18 cellular contexts compared by ENCODE assay signal in genomic region chr15:55245058-55245457, GRCh38. TPM values are rescaled to one million over a fixed set of nuclear protein-coding genes. Genes with fewer than 3 reads are reported as not detected.
DNase-seq lines count a peak whose midpoint lies in the region; ATAC-seq and TF ChIP-seq lines count a peak whose summit lies in the region.
"Had no signal": no experiment of that assay in that cellular context is flagged by ENCODE, and none has a peak within 500 bp of the region (broad histone marks: within the 10 kb centered on the region; RNA-seq: fewer than 3 reads in every experiment).

No MANE protein-coding gene starts in this region.

- DNase-seq in activated CD8-positive, alpha-beta memory T cell treated with anti-CD3 and anti-CD28 coated beads, Interleukin-2, amount 10 ng/mL, durations not matched to agents 7 days and 5 days: no peak
- DNase-seq in activated CD8-positive, alpha-beta memory T cell treated with anti-CD3 and anti-CD28 coated beads, Interleukin-2, amount 50 U/mL, for 4 hours: no peak
- DNase-seq in CD8-positive, alpha-beta memory T cell: no peak
- DNase-seq in natural killer cell (no peak), NCI-H128 (lab: John Stamatoyannopoulos, UW; ENCODE audit: unreplicated experiment) (no peak)
- DNase-seq: DMS79, IMR-90, MV-4-11, NCI-H1436 treated with DMSO at 0.1 percent for 48 hours, NCI-H2081, NCI-H510A treated with DMSO at 0.1 percent for 48 hours had no signal

- peaks cover 35% of the 10 kb centered on the region for H3K4me1 ChIP-seq in CD8-positive, alpha-beta memory T cell (ENCODE audit: insufficient read depth, low read length)

- TF ChIP-seq CTCF in natural killer cell (IDR thresholded peaks at IDR 0.05): no peak

- peak; percentile 56 for ATAC-seq in activated CD8-positive, alpha-beta memory T cell treated with anti-CD3 and anti-CD28 coated beads, Interleukin-2, amount 10 ng/mL, durations not matched to agents 7 days and 5 days
- peak; percentile 50 for ATAC-seq in activated T-helper 17 cell treated with anti-CD3 and anti-CD28 coated beads, Interleukin-2, amount 50 U/mL, for 72 hours (replicated peaks)
- ATAC-seq in natural killer cell (no peak), GM19455 (IDR thresholded peaks at IDR 0.05; ENCODE audit: unreplicated experiment) (no peak), GM21381 (IDR thresholded peaks at IDR 0.05; ENCODE audit: unreplicated experiment) (no peak)
- ATAC-seq: A549, GM12878, GM23338, Panc1 had no signal

- no peaks in the 10 kb centered on the region for H3K9me3 Mint-ChIP-seq in activated CD8-positive, alpha-beta memory T cell treated with anti-CD3 and anti-CD28 coated beads, Interleukin-2, amount 10 ng/mL, durations not matched to agents 7 days and 5 days (ENCODE audit: low read depth)
- H3K9me3 Mint-ChIP-seq in CD8-positive, alpha-beta memory T cell: no peaks in the 10 kb centered on the region
- H3K9me3 Mint-ChIP-seq in activated T-helper 17 cell treated with anti-CD3 and anti-CD28 coated beads, Interleukin-2, amount 50 U/mL, for 72 hours: no peaks in the 10 kb centered on the region
- no peaks in the 10 kb centered on the region for H3K9me3 Mint-ChIP-seq in natural killer cell
- H3K9me3 Mint-ChIP-seq: GM23338 had no signal

- peak overlapping the region; percentile 3 for H3K4me3 Mint-ChIP-seq in activated CD8-positive, alpha-beta memory T cell treated with anti-CD3 and anti-CD28 coated beads, Interleukin-2, amount 10 ng/mL, durations not matched to agents 7 days and 5 days
- H3K4me3 Mint-ChIP-seq in CD8-positive, alpha-beta memory T cell: peak overlapping the region in 1 of 7 donors; percentile 42
- peak overlapping the region; percentile 9 for H3K4me3 Mint-ChIP-seq in activated T-helper 17 cell treated with anti-CD3 and anti-CD28 coated beads, Interleukin-2, amount 50 U/mL, for 72 hours
- H3K4me3 Mint-ChIP-seq in natural killer cell: no peak overlapping the region
- H3K4me3 Mint-ChIP-seq: GM23338 had no signal

- H3K27ac ChIP-seq in CD8-positive, alpha-beta memory T cell (ENCODE audit: low read depth, low read length): no peak overlapping the region
- H3K27ac ChIP-seq: A549 had no signal

- H3K36me3 ChIP-seq in CD8-positive, alpha-beta memory T cell (ENCODE audit: insufficient read depth, low read length): no peaks in the 10 kb centered on the region

- H3K36me3 Mint-ChIP-seq in activated CD8-positive, alpha-beta memory T cell treated with anti-CD3 and anti-CD28 coated beads, Interleukin-2, amount 10 ng/mL, durations not matched to agents 7 days and 5 days: peaks cover 54% of the 10 kb centered on the region
- peaks cover 3 to 35% (median 9%) of the 10 kb centered on the region in 3 donors for H3K36me3 Mint-ChIP-seq in CD8-positive, alpha-beta memory T cell
- peaks cover 86% of the 10 kb centered on the region for H3K36me3 Mint-ChIP-seq in activated T-helper 17 cell treated with anti-CD3 and anti-CD28 coated beads, Interleukin-2, amount 50 U/mL, for 72 hours (ENCODE audit: low read depth)
- H3K36me3 Mint-ChIP-seq in natural killer cell: no peaks in the 10 kb centered on the region

- peaks cover 88% of the 10 kb centered on the region for H3K4me1 Mint-ChIP-seq in activated CD8-positive, alpha-beta memory T cell treated with anti-CD3 and anti-CD28 coated beads, Interleukin-2, amount 10 ng/mL, durations not matched to agents 7 days and 5 days
- peaks cover 73 to 96% (median 92%) of the 10 kb centered on the region in 3 donors for H3K4me1 Mint-ChIP-seq in CD8-positive, alpha-beta memory T cell
- H3K4me1 Mint-ChIP-seq in activated T-helper 17 cell treated with anti-CD3 and anti-CD28 coated beads, Interleukin-2, amount 50 U/mL, for 72 hours: peaks cover 36% of the 10 kb centered on the region
- H3K4me1 Mint-ChIP-seq in natural killer cell: peaks cover 66 to 70% of the 10 kb centered on the region in 2 donors

- H3K9me3 ChIP-seq in CD8-positive, alpha-beta memory T cell (ENCODE audit: low read length): no peaks in the 10 kb centered on the region
- H3K9me3 ChIP-seq: A549 had no signal

- POLR2A ChIA-PET in CD8-positive, alpha-beta memory T cell (lab: Charles Lee): no interaction called here

- H3K27ac Mint-ChIP-seq in activated CD8-positive, alpha-beta memory T cell treated with anti-CD3 and anti-CD28 coated beads, Interleukin-2, amount 10 ng/mL, durations not matched to agents 7 days and 5 days: peak overlapping the region; percentile 61
- peak overlapping the region in 7 of 8 donors; percentile 18 to 86 (median 40) for H3K27ac Mint-ChIP-seq in CD8-positive, alpha-beta memory T cell
- H3K27ac Mint-ChIP-seq in activated T-helper 17 cell treated with anti-CD3 and anti-CD28 coated beads, Interleukin-2, amount 50 U/mL, for 72 hours: peak overlapping the region; percentile 33
- H3K27ac Mint-ChIP-seq in natural killer cell: peak overlapping the region; percentile 17 to 36
- H3K27ac Mint-ChIP-seq: GM23338 had no signal

- no peaks in the 10 kb centered on the region for H3K27me3 Mint-ChIP-seq in activated CD8-positive, alpha-beta memory T cell treated with anti-CD3 and anti-CD28 coated beads, Interleukin-2, amount 10 ng/mL, durations not matched to agents 7 days and 5 days
- no peaks in the 10 kb centered on the region for H3K27me3 Mint-ChIP-seq in CD8-positive, alpha-beta memory T cell
- H3K27me3 Mint-ChIP-seq in activated T-helper 17 cell treated with anti-CD3 and anti-CD28 coated beads, Interleukin-2, amount 50 U/mL, for 72 hours: no peaks in the 10 kb centered on the region
- no peaks in the 10 kb centered on the region for H3K27me3 Mint-ChIP-seq in natural killer cell (ENCODE audit: low read depth in 2 of 2)

- intact Hi-C loops in natural killer cell (cut with micrococcal nuclease): no loop called here

- CTCF ChIA-PET in activated CD8-positive, alpha-beta memory T cell treated with anti-CD3 and anti-CD28 coated beads, Interleukin-2, amount 10 ng/mL, durations not matched to agents 7 days and 5 days (lab: Charles Lee): interaction anchor here (0.8 to 1.6 kb wide), 4 partner anchors 13 to 26 kb away, joined by 3 to 5 read pairs (median 3); no protein-coding TSS in a partner anchor
- CTCF ChIA-PET in CD8-positive, alpha-beta memory T cell (lab: Charles Lee): no interaction called here

- no peaks in the 10 kb centered on the region for H3K27me3 ChIP-seq in CD8-positive, alpha-beta memory T cell (ENCODE audit: insufficient read depth, low read length, poor library complexity, severe bottlenecking)

- H3K4me3 ChIP-seq in CD8-positive, alpha-beta memory T cell (ENCODE audit: low read length): no peak overlapping the region
- H3K4me3 ChIP-seq: A549, GM12878, GM23338 had no signal

RNA-seq across cellular contexts. Expression of gene RAB27A, which starts 44.6 kb away (rescaled TPM):
- 100 to 1,000 TPM; 136 to 149 TPM for total RNA-seq in activated CD8-positive, alpha-beta memory T cell treated with anti-CD3 and anti-CD28 coated beads, Interleukin-2, amount 10 ng/mL, durations not matched to agents 7 days and 5 days
- 100 to 1,000 TPM; 187 to 195 TPM for total RNA-seq in CD8-positive, alpha-beta memory T cell
- 132 TPM for polyA plus RNA-seq in CD8-positive, alpha-beta memory T cell
- total RNA-seq in activated T-helper 17 cell treated with anti-CD3 and anti-CD28 coated beads, Interleukin-2, amount 50 U/mL, for 72 hours: 100 to 1,000 TPM in 1 of 2 donors, 10 to 100 TPM in 1; 99.2 to 138 TPM
- 100 to 1,000 TPM in 1 of 3 donors, 10 to 100 TPM in 2; 90.0 to 111 (median 98.1) TPM for total RNA-seq in natural killer cell

RNA-seq across cellular contexts. Expression of gene RSL24D1, which starts 48.3 kb away (rescaled TPM):
- total RNA-seq in activated CD8-positive, alpha-beta memory T cell treated with anti-CD3 and anti-CD28 coated beads, Interleukin-2, amount 10 ng/mL, durations not matched to agents 7 days and 5 days: 10 to 100 TPM; 79.1 to 94.2 TPM
- total RNA-seq in CD8-positive, alpha-beta memory T cell: 100 to 1,000 TPM; 145 to 154 TPM
- 84.9 TPM for polyA plus RNA-seq in CD8-positive, alpha-beta memory T cell
- total RNA-seq in activated T-helper 17 cell treated with anti-CD3 and anti-CD28 coated beads, Interleukin-2, amount 50 U/mL, for 72 hours: 100 to 1,000 TPM; 107 to 111 TPM
- 100 to 1,000 TPM in 2 of 3 donors, 10 to 100 TPM in 1; 97.4 to 102 (median 102) TPM for total RNA-seq in natural killer cell

Comparison
In these comparisons a context has a peak if more than half of its experiments do, and no peak if none do; other contexts are left out.
1. ATAC-seq: peak in activated CD8-positive, alpha-beta memory T cell treated with anti-CD3 and anti-CD28 coated beads, Interleukin-2, amount 10 ng/mL, durations not matched to agents 7 days and 5 days (single experiment) and activated T-helper 17 cell treated with anti-CD3 and anti-CD28 coated beads, Interleukin-2, amount 50 U/mL, for 72 hours (single experiment); none in natural killer cell (0 of 3), GM19455 (single experiment) and GM21381 (single experiment).
2. Peak in every context shown above with its lines, with median percentiles within 50 percentile points of each other: H3K27ac Mint-ChIP-seq.